In the genomic region with DNA sequence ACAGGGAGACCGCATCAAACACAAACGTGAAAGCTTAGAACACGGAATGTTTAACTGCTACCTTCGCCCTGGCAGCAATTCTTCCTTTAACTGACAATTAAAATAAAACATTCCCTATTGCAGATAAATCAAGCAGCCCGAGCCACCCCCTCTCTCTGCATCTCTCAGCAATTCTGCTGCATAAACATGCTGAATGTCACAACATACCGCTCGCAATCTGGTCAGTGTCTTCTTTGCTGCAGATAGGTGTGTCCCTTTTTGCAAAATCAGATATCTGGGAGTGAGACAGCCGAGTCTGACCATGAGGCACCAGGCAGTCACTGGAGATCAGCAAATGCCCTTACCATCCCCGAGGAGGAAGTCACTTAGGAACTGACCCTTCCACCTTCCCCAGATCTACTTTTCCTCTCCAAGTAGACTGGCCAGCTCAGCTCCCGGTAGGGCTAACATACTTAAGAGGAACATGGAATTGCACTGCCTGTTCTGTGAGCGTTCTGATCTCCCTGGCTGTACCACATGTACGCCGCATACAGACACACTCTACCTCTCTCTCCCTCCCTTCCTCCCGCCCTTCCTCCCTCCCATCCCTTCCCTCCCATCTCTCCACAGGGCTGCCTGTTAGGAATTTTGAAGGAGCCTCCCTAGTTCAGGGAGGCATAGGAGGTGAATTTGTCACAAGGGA, we compare ENCODE assay signal across 11 cellular contexts. TPM values are rescaled to one million over a fixed set of nuclear protein-coding genes. Genes with fewer than 3 reads are reported as not detected.
DNase-seq lines count a peak whose midpoint lies in the region; ATAC-seq, FAIRE-seq and TF ChIP-seq lines count a peak whose summit lies in the region.
"Had no signal": no experiment of that assay in that cellular context is flagged by ENCODE, and none has a peak within 500 bp of the region (broad histone marks: within the 10 kb centered on the region; RNA-seq: fewer than 3 reads in every experiment).

A gene (minus strand): TSS at position 535 of the 682 bp plus-strand sequence.

- no TSS peak for BruUV-seq in GM12878 (replicated peaks; lab: Mats Ljungman, UMichigan)

- H3K27me3 ChIP-seq in BJ (ENCODE audit: control insufficient read depth, insufficient read depth, low read length) (peaks cover 20% of the 10 kb centered on the region), GM12878 (replicated peaks in 1 of 2; ENCODE audit: control insufficient read depth in 2 of 2, insufficient read depth in 2 of 2, low read length in 1 of 2) (no peaks in the 10 kb centered on the region; a peak in 3 of 4 replicates), right cardiac atrium (ENCODE audit: control insufficient read depth, insufficient read depth) (no peaks in the 10 kb centered on the region), ovary (no peaks in the 10 kb centered on the region)

- H2AFZ ChIP-seq in GM12878 (ENCODE audit: control insufficient read depth, low read depth, low read length): no peak within 1 kb of the TSS

- no peaks in the 10 kb centered on the region for H3K9me3 ChIP-seq in GM12878 (replicated peaks; ENCODE audit: control insufficient read depth, insufficient read depth, low read length)
- H3K9me3 ChIP-seq in right cardiac atrium (ENCODE audit: control insufficient read depth, low read length): no peaks in the 10 kb centered on the region
- H3K9me3 ChIP-seq in ovary: no peaks in the 10 kb centered on the region

- POLR2A ChIA-PET in BJ (lab: Charles Lee): no interaction called here
- POLR2A ChIA-PET in GM12878 (lab: Charles Lee): no interaction called here

- no peak within 1 kb of the TSS for H3K4me3 ChIP-seq in BJ (ENCODE audit: low read depth, low read length)
- H3K4me3 ChIP-seq in GM12878: no peak within 1 kb of the TSS
- H3K4me3 ChIP-seq in right cardiac atrium (ENCODE audit: low read length): no peak within 1 kb of the TSS
- no peak within 1 kb of the TSS for H3K4me3 ChIP-seq in ovary

- intact Hi-C loops in GM12878 (cut with micrococcal nuclease; ENCODE audit: unreplicated experiment): no loop called here
- intact Hi-C loops in right cardiac atrium (cut with DNase I): no loop called here
- intact Hi-C loops in ovary (cut with DNase I): no loop called here

- H3K27ac ChIP-seq in GM12878 (ENCODE audit: control insufficient read depth, insufficient read depth) (no peak within 1 kb of the TSS), right cardiac atrium (ENCODE audit: low read length) (no peak within 1 kb of the TSS), ovary (no peak within 1 kb of the TSS)

- no peaks in the 10 kb centered on the region for H4K20me1 ChIP-seq in GM12878 (ENCODE audit: control insufficient read depth, insufficient read depth)

- TF ChIP-seq POLR2A in GM12878 (IDR thresholded peaks at IDR 0.05; ENCODE audit: low read depth, low read length) (no peak), ovary (IDR thresholded peaks at IDR 0.05) (no peak)

- WGBS in GM12878 (ENCODE audit: insufficient coverage, insufficient replicate concordance, low lambda C conversion rate, missing lambda C conversion rate): 26% methylated on average over 14 of the region's 14 CpGs
- 40% methylated on average over 14 of the region's 14 CpGs for WGBS in right cardiac atrium
- 20 to 29% (median 26%) methylated on average over 14 of the region's 14 CpGs for WGBS in ovary, 3 donors

- ATAC-seq in GM12878: no peak
- ATAC-seq in right cardiac atrium: no peak
- no peak for ATAC-seq in GM21381 (IDR thresholded peaks at IDR 0.05; ENCODE audit: unreplicated experiment)
- no peak for ATAC-seq in GM18517 (IDR thresholded peaks at IDR 0.05; ENCODE audit: unreplicated experiment)
- no peak for ATAC-seq in HG03159 (IDR thresholded peaks at IDR 0.05; ENCODE audit: unreplicated experiment)

- TF ChIP-seq CTCF in BJ (IDR thresholded peaks at IDR 0.05; ENCODE audit: insufficient read depth, low read depth, low read length) (no peak), GM12878 (IDR thresholded peaks at IDR 0.05 in 2 of 3, conservative IDR thresholded peaks at IDR 0.05 in 1 of 3; ENCODE audit: control insufficient read depth in 2 of 3, extremely low read depth in 1 of 3, insufficient read depth in 1 of 3, low read depth in 3 of 3, low read length in 3 of 3) (no peak), ovary (IDR thresholded peaks at IDR 0.05) (no peak)

- no peak within 1 kb of the TSS for H3K9ac ChIP-seq in GM12878 (ENCODE audit: control insufficient read depth, insufficient read depth, low read length)

- no peaks in the 10 kb centered on the region for H3K4me1 ChIP-seq in GM12878 (ENCODE audit: control insufficient read depth, insufficient read depth, low read length)
- no peaks in the 10 kb centered on the region for H3K4me1 ChIP-seq in right cardiac atrium (ENCODE audit: control insufficient read depth, insufficient read depth, low read length)
- H3K4me1 ChIP-seq in ovary (ENCODE audit: insufficient read depth): no peaks in the 10 kb centered on the region

- DNase-seq in BJ (ENCODE audit: low read depth) (no peak), GM12878 (ENCODE audit: low read depth, low spot score) (no peak), right cardiac atrium (no peak), ovary (peak in 3 of 5 donors; percentile 13 to 40 (median 26)), NCI-H2081 treated with DMSO at 0.1 percent for 48 hours (lab: John Stamatoyannopoulos, UW) (no peak)
- DNase-seq: activated CD4-positive, alpha-beta T cell treated with anti-CD3 and anti-CD28 coated beads for 1 hour; activated naive CD8-positive, alpha-beta T cell treated with anti-CD3 and anti-CD28 coated beads, Interleukin-2, amount 10 ng/mL, durations not matched to agents 7 days and 5 days; NCI-H1092 treated with DMSO at 0.1 percent for 48 hours had no signal

- in situ Hi-C loops in GM12878 (cut with MboI): no loop called here

- SMC1A ChIA-PET in GM12878 (lab: Charles Lee; ENCODE audit: uncharacterized antibody, unreplicated experiment): interaction anchor here (0.6 to 0.7 kb wide), 2 partner anchors 79 to 708 kb away, joined by 3 read pairs; no protein-coding TSS in a partner anchor

- TF ChIP-seq EP300 in GM12878 (IDR thresholded peaks at IDR 0.05; ENCODE audit: borderline replicate concordance in 1 of 2, control insufficient read depth in 1 of 2, low read depth in 2 of 2, low read length in 2 of 2) (no peak), ovary (IDR thresholded peaks at IDR 0.05) (no peak)

- no peak within 1 kb of the TSS for H3K4me2 ChIP-seq in GM12878 (ENCODE audit: control insufficient read depth, insufficient read depth)

- no peaks in the 10 kb centered on the region for H3K36me3 ChIP-seq in BJ (ENCODE audit: control insufficient read depth, insufficient read depth, low read length)
- no peaks in the 10 kb centered on the region for H3K36me3 ChIP-seq in GM12878 (ENCODE audit: control insufficient read depth in 2 of 2, insufficient read depth in 2 of 2, low read length in 1 of 2)
- no peaks in the 10 kb centered on the region for H3K36me3 ChIP-seq in ovary

- no peak for FAIRE-seq in GM12878 (lab: Jason Lieb, UNC)

- CTCF ChIA-PET in BJ (lab: Yijun Ruan, JAX): interaction anchor here (0.9 kb wide), 2 partner anchors 8 to 86 kb away, joined by 3 read pairs; no protein-coding TSS in a partner anchor
- CTCF ChIA-PET in GM12878 (lab: Yijun Ruan, JAX): interaction anchor here (0.8 to 1.6 kb wide), 3 partner anchors 8 to 543 kb away, joined by 3 to 5 read pairs (median 4); no protein-coding TSS in a partner anchor

- RAD21 ChIA-PET in GM12878 (lab: Charles Lee; ENCODE audit: unreplicated experiment): interaction anchor here (0.7 kb wide), 1 partner anchor 147 kb away, joined by 3 read pairs; no protein-coding TSS in a partner anchor

- H3K79me2 ChIP-seq in GM12878 (ENCODE audit: control insufficient read depth, insufficient read depth, low read length): no peaks in the 10 kb centered on the region

- TF ChIP-seq RAD21 in GM12878 (IDR thresholded peaks at IDR 0.05; ENCODE audit: insufficient read depth, low read depth, low read length): no peak

TF ChIP-seq in GM12878, 131 proteins besides CTCF, POLR2A, EP300 and RAD21:
- TF ChIP-seq MEF2A (IDR thresholded peaks at IDR 0.05; ENCODE audit: insufficient read depth, low read depth, low read length): no peak

RNA-seq across cellular contexts. Expression of the gene that starts here (rescaled TPM):
- 21.1 and 31.6 TPM in 2 replicates for polyA plus RNA-seq in BJ (2011; rRNA removed)
- polyA minus RNA-seq in BJ (2011; rRNA and poly(A)+ RNA removed): 31.3 and 49.8 TPM in 2 replicates
- 344 and 352 TPM in 2 replicates for total RNA-seq in GM12878 (2013; cell fraction: nucleolus; rRNA removed)
- total RNA-seq in GM12878 (2014; rRNA removed): 42.5 and 43.8 TPM in 2 replicates
- total RNA-seq in GM12878 (2014; rRNA removed; fragmentation: Illumina TruSeq; extraction: Trizol): 37.2 and 37.6 TPM in 2 replicates
- total RNA-seq in GM12878 (2021): 62.2 and 65.5 TPM in 2 replicates
- 17.5 TPM for polyA plus RNA-seq in GM12878 (2011; ENCODE audit: low read depth)
- polyA plus RNA-seq in GM12878 (2011; rRNA removed): 10.3 and 21.5 TPM in 2 replicates
- 19.1 and 20.4 TPM in 2 replicates for polyA plus RNA-seq in GM12878 (2011; cell fraction: cytosol; rRNA removed)
- 43.0 and 48.6 TPM in 2 replicates for polyA plus RNA-seq in GM12878 (2011; cell fraction: nucleus; rRNA removed)
- polyA plus RNA-seq in GM12878 (2012): 32.9 and 45.1 TPM in 2 replicates
- 45.7 and 75.2 TPM in 2 replicates for polyA plus RNA-seq in GM12878 (2014; fragmentation: Illumina TruSeq; extraction: Trizol)
- polyA plus RNA-seq in GM12878 (2014; fragmentation: Nextera tagmentation; extraction: Ambion mirVana): 10 to 100 TPM; 17.8 to 18.5 TPM
- 56.7 and 63.1 TPM in 2 replicates for polyA plus RNA-seq in GM12878 (2014; rRNA removed)
- 10 to 100 TPM; 36.8 to 40.9 TPM for polyA plus RNA-seq in GM12878 (2016; fragmentation: Nextera tagmentation; extraction: Ambion mirVana)
- 31.8 and 34.6 TPM in 2 replicates for polyA minus RNA-seq in GM12878 (2011; rRNA and poly(A)+ RNA removed)
- 11.6 and 18.6 TPM in 2 replicates for polyA minus RNA-seq in GM12878 (2011; cell fraction: cytosol; rRNA and poly(A)+ RNA removed)
- 21.2 and 48.1 TPM in 2 replicates for polyA minus RNA-seq in GM12878 (2011; cell fraction: nucleus; rRNA and poly(A)+ RNA removed)
- 10 to 100 TPM; 16.8 to 30.3 (median 27.0) TPM for total RNA-seq in right cardiac atrium
- 14.8 TPM for polyA plus RNA-seq in right cardiac atrium
- total RNA-seq in ovary: 10 to 100 TPM in 4 of 7 donors, 1 to 10 TPM in 3; 5.5 to 24.7 (median 12.0) TPM
- polyA plus RNA-seq in ovary: 10 to 100 TPM; 11.0 to 11.3 TPM

Comparison
In these comparisons a context has a peak if more than half of its experiments do, and no peak if none do; other contexts are left out.
1. DNase-seq: peak in ovary (3 of 5); none in BJ (single experiment), GM12878 (single experiment), right cardiac atrium (0 of 3) and NCI-H2081 treated with DMSO at 0.1 percent for 48 hours (single experiment).